In genomic region chr13:44819762-44820161, GRCh38 we compare ENCODE assay signal across 17 cellular contexts.
DNase-seq lines count a peak whose midpoint lies in the region; ATAC-seq, FAIRE-seq and TF ChIP-seq lines count a peak whose summit lies in the region.
"Had no signal": no experiment of that assay in that cellular context is flagged by ENCODE, and none has a peak within 500 bp of the region (broad histone marks: within the 10 kb centered on the region; RNA-seq: fewer than 3 reads in every experiment).

No MANE protein-coding gene starts in this region.

- no peak for TF ChIP-seq RAD21 in HCT116 (IDR thresholded peaks at IDR 0.05; ENCODE audit: low read depth)

- CTCF ChIA-PET in HCT116 (lab: Charles Lee), result interaction anchor here (2.0 to 4.2 kb wide), 2 partner anchors 81 to 337 kb away, joined by 6 to 39 read pairs; no protein-coding TSS in a partner anchor

- peaks cover 2% of the 10 kb centered on the region for H3K27me3 Mint-ChIP-seq in activated naive CD4-positive, alpha-beta T cell treated with anti-CD3 and anti-CD28 coated beads, Interleukin-2, amount 50 U/mL, for 24 hours
- H3K27me3 Mint-ChIP-seq in astrocyte (ENCODE audit: low read depth, unreplicated experiment), result no peaks in the 10 kb centered on the region

- POLR2A ChIA-PET in HCT116 (lab: Charles Lee), result interaction anchor here (5.4 kb wide), 1 partner anchor 127 kb away, joined by 43 read pairs; no protein-coding TSS in a partner anchor

- no peak overlapping the region for H3K18ac ChIP-seq in mesenchymal stem cell (ENCODE audit: low read depth in 1 of 2, low read length in 2 of 2)

- H3K36me3 Mint-ChIP-seq in activated naive CD4-positive, alpha-beta T cell treated with anti-CD3 and anti-CD28 coated beads, Interleukin-2, amount 50 U/mL, for 24 hours, result no peaks in the 10 kb centered on the region
- H3K36me3 Mint-ChIP-seq in activated naive CD4-positive, alpha-beta T cell treated with anti-CD3 and anti-CD28 coated beads, Interleukin-2, amount 50 U/mL, for 72 hours, result peaks cover 0 to 6% of the 10 kb centered on the region in 2 donors
- no peaks in the 10 kb centered on the region for H3K36me3 Mint-ChIP-seq in astrocyte (ENCODE audit: low read depth, unreplicated experiment)

- H3K36me3 ChIP-seq in HCT116 (ENCODE audit: control insufficient read depth in 1 of 2, insufficient read depth in 2 of 2, low read length in 2 of 2) (no peaks in the 10 kb centered on the region), astrocyte (ENCODE audit: insufficient read depth, low read length) (no peaks in the 10 kb centered on the region), mesenchymal stem cell (ENCODE audit: control insufficient read depth in 1 of 2, insufficient read depth in 2 of 2, low read depth in 1 of 2, low read length in 2 of 2) (no peaks in the 10 kb centered on the region), WERI-Rb-1 (no peaks in the 10 kb centered on the region)

- intact Hi-C loops in HCT116 (cut with micrococcal nuclease), result loop anchor here (5.0 kb wide), 1 partner anchor 242 kb away; the partner anchor contains the start of gene TSC22D1

- H4K20me1 ChIP-seq in HCT116 (ENCODE audit: insufficient read depth), result no peaks in the 10 kb centered on the region
- no peaks in the 10 kb centered on the region for H4K20me1 ChIP-seq in astrocyte (ENCODE audit: insufficient read depth, low read length)

- H3K9ac ChIP-seq in HCT116 (ENCODE audit: low read length) (no peak overlapping the region), astrocyte (ENCODE audit: low read length) (no peak overlapping the region), mesenchymal stem cell (ENCODE audit: low read length) (no peak overlapping the region)

- TF ChIP-seq CTCF in HCT116 (IDR thresholded peaks at IDR 0.05 in 2 of 3, conservative IDR thresholded peaks at IDR 0.05 in 1 of 3; ENCODE audit: borderline replicate concordance in 1 of 3, insufficient read depth in 1 of 3, low read depth in 2 of 3, low read length in 2 of 3) (no peak), astrocyte (IDR thresholded peaks at IDR 0.05; ENCODE audit: insufficient read depth, low read depth, low read length) (no peak), WERI-Rb-1 (IDR thresholded peaks at IDR 0.05; ENCODE audit: low read depth, low read length) (no peak)

- H2AK5ac ChIP-seq in mesenchymal stem cell (ENCODE audit: low read length, severe bottlenecking), result no peak overlapping the region

- H2BK12ac ChIP-seq in mesenchymal stem cell (ENCODE audit: low read length in 2 of 2), result no peak overlapping the region

- H3K27me3 ChIP-seq in HCT116 (ENCODE audit: insufficient read depth, low read length), result no peaks in the 10 kb centered on the region
- H3K27me3 ChIP-seq in astrocyte (ENCODE audit: insufficient read depth, low read length), result no peaks in the 10 kb centered on the region
- H3K27me3 ChIP-seq in mesenchymal stem cell (ENCODE audit: control insufficient read depth in 1 of 2, insufficient read depth in 1 of 2, low read length in 2 of 2), result no peaks in the 10 kb centered on the region
- no peaks in the 10 kb centered on the region for H3K27me3 ChIP-seq in WERI-Rb-1 (ENCODE audit: insufficient read depth, low read depth, severe bottlenecking)

- H3K9me3 ChIP-seq in HCT116 (ENCODE audit: control insufficient read depth in 1 of 2, insufficient read depth in 1 of 2, low read depth in 1 of 2, low read length in 2 of 2), result no peaks in the 10 kb centered on the region
- H3K9me3 ChIP-seq in astrocyte (ENCODE audit: insufficient read depth, low read depth, low read length), result no peaks in the 10 kb centered on the region
- no peaks in the 10 kb centered on the region for H3K9me3 ChIP-seq in mesenchymal stem cell (ENCODE audit: control insufficient read depth, low read length)
- no peaks in the 10 kb centered on the region for H3K9me3 ChIP-seq in WERI-Rb-1 (ENCODE audit: severe bottlenecking)

- no peak for ATAC-seq in activated naive CD4-positive, alpha-beta T cell treated with anti-CD3 and anti-CD28 coated beads, Interleukin-2, amount 50 U/mL, for 72 hours
- ATAC-seq in HCT116, result no peak

- H2BK5ac ChIP-seq in mesenchymal stem cell (ENCODE audit: low read depth, low read length, poor library complexity, severe bottlenecking), result no peak overlapping the region

- H3K27ac Mint-ChIP-seq in activated naive CD4-positive, alpha-beta T cell treated with anti-CD3 and anti-CD28 coated beads, Interleukin-2, amount 50 U/mL, for 24 hours, result peak overlapping the region; percentile 81
- H3K27ac Mint-ChIP-seq in activated naive CD4-positive, alpha-beta T cell treated with anti-CD3 and anti-CD28 coated beads, Interleukin-2, amount 50 U/mL, for 72 hours, result no peak overlapping the region
- peak overlapping the region; percentile 82 for H3K27ac Mint-ChIP-seq in astrocyte (ENCODE audit: unreplicated experiment)
- H3K27ac Mint-ChIP-seq: H9 had no signal

- no peak overlapping the region for H4K91ac ChIP-seq in mesenchymal stem cell (ENCODE audit: low read length)

- no TSS peak for BruUV-seq in HCT116 (replicated peaks; lab: Mats Ljungman, UMichigan)

- H3K4me1 ChIP-seq in HCT116 (ENCODE audit: control insufficient read depth in 1 of 2, insufficient read depth in 2 of 2, low read length in 2 of 2), result peaks cover 37 to 59% of the 10 kb centered on the region in 2 experiments
- H3K4me1 ChIP-seq in astrocyte (ENCODE audit: insufficient read depth, low read length), result peaks cover 39% of the 10 kb centered on the region
- H3K4me1 ChIP-seq in mesenchymal stem cell (ENCODE audit: control insufficient read depth, insufficient read depth, low read depth, low read length), result peaks cover 14% of the 10 kb centered on the region

- no peak overlapping the region for H2BK120ac ChIP-seq in mesenchymal stem cell (ENCODE audit: low read depth, low read length)

- H3K4me1 Mint-ChIP-seq in activated naive CD4-positive, alpha-beta T cell treated with anti-CD3 and anti-CD28 coated beads, Interleukin-2, amount 50 U/mL, for 24 hours, result peaks cover 11% of the 10 kb centered on the region
- H3K4me1 Mint-ChIP-seq in astrocyte (ENCODE audit: low read depth, unreplicated experiment), result peaks cover 47% of the 10 kb centered on the region

- H3K4me3 ChIP-seq in HCT116 (replicated peaks in 1 of 2; ENCODE audit: low read depth in 1 of 2, low read length in 2 of 2) (no peak overlapping the region), astrocyte (ENCODE audit: insufficient read depth, low read depth, low read length) (no peak overlapping the region), mesenchymal stem cell (ENCODE audit: insufficient read depth in 1 of 2, low read depth in 1 of 2, low read length in 2 of 2) (no peak overlapping the region), WERI-Rb-1 (ENCODE audit: low read depth, low read length) (no peak overlapping the region)
- H3K4me3 ChIP-seq: GM12878 had no signal

- FAIRE-seq in astrocyte (lab: Jason Lieb, UNC), result no peak
- FAIRE-seq: GM12878, GM19239, HTR-8/SVneo had no signal

- TF ChIP-seq POLR2A in HCT116 (IDR thresholded peaks at IDR 0.05; ENCODE audit: borderline replicate concordance, extremely low read depth, insufficient read depth, insufficient read length), result no peak

- peak overlapping the region; percentile 65 for H2AFZ ChIP-seq in HCT116 (ENCODE audit: low read depth, low read length, poor library complexity, severe bottlenecking)
- no peak overlapping the region for H2AFZ ChIP-seq in astrocyte (ENCODE audit: low read depth, low read length)
- H2AFZ ChIP-seq in mesenchymal stem cell (ENCODE audit: low read depth, low read length), result no peak overlapping the region

- peak overlapping the region; percentile 55; the same call in 1 of the 2 replicates for H3K4me2 ChIP-seq in HCT116 (ENCODE audit: low read length)
- no peak overlapping the region for H3K4me2 ChIP-seq in astrocyte (ENCODE audit: low read length)
- no peak overlapping the region for H3K4me2 ChIP-seq in mesenchymal stem cell (ENCODE audit: low read length, poor library complexity, severe bottlenecking)

- H3K23ac ChIP-seq in mesenchymal stem cell (ENCODE audit: low read length in 2 of 2), result no peak overlapping the region

- no peak overlapping the region for H2BK15ac ChIP-seq in mesenchymal stem cell (ENCODE audit: low read depth, poor library complexity, severe bottlenecking)

- no peak overlapping the region for H4K8ac ChIP-seq in mesenchymal stem cell (ENCODE audit: low read length)

- no peak overlapping the region for H3K14ac ChIP-seq in mesenchymal stem cell (ENCODE audit: low read length in 2 of 2)

- DNase-seq in activated naive CD4-positive, alpha-beta T cell treated with anti-CD3 and anti-CD28 coated beads, Interleukin-2, amount 50 U/mL, for 72 hours (ENCODE audit: low spot score in 2 of 2), result no peak
- DNase-seq in HCT116 (ENCODE audit: low read depth, low spot score) (no peak), astrocyte (ENCODE audit: low read depth) (no peak), mesenchymal stem cell (peak; percentile 66), KG1 (lab: John Stamatoyannopoulos, UW) (no peak), WERI-Rb-1 (no peak)
- no peak for DNase-seq in stimulated activated CD4-positive, alpha-beta T cell treated with anti-CD3 and anti-CD28 coated beads, Interleukin-4, amount 100 ng/mL, for 1 hour
- DNase-seq: DMS 273 treated with DMSO at 0.1 percent for 48 hours, H9, NCI-H1105, NCI-H2081 treated with DMSO at 0.1 percent for 48 hours, NCI-H446 treated with DMSO at 0.1 percent for 48 hours, SHP77 treated with DMSO at 0.1 percent for 48 hours had no signal

- RAD21 ChIA-PET in HCT116 (lab: Charles Lee; ENCODE audit: low non-redundant PET in 1 of 2, low total read pairs in 2 of 2, uncharacterized antibody in 2 of 2, unreplicated experiment in 2 of 2), result no interaction called here

- H3K4ac ChIP-seq in mesenchymal stem cell (ENCODE audit: low read depth in 1 of 2, low read length in 2 of 2), result no peak overlapping the region

- no peaks in the 10 kb centered on the region for H3K9me2 ChIP-seq in HCT116 (ENCODE audit: insufficient read depth)

- H3K4me3 Mint-ChIP-seq in activated naive CD4-positive, alpha-beta T cell treated with anti-CD3 and anti-CD28 coated beads, Interleukin-2, amount 50 U/mL, for 24 hours, result no peak overlapping the region
- H3K4me3 Mint-ChIP-seq in astrocyte (ENCODE audit: unreplicated experiment), result no peak overlapping the region
- H3K4me3 Mint-ChIP-seq: H9 had no signal

- H3K9me3 Mint-ChIP-seq in activated naive CD4-positive, alpha-beta T cell treated with anti-CD3 and anti-CD28 coated beads, Interleukin-2, amount 50 U/mL, for 24 hours, result peaks cover 5% of the 10 kb centered on the region
- H3K9me3 Mint-ChIP-seq in activated naive CD4-positive, alpha-beta T cell treated with anti-CD3 and anti-CD28 coated beads, Interleukin-2, amount 50 U/mL, for 72 hours, result peaks cover 3 to 4% of the 10 kb centered on the region in 2 donors
- peaks cover 4% of the 10 kb centered on the region for H3K9me3 Mint-ChIP-seq in astrocyte (ENCODE audit: unreplicated experiment)
- H3K9me3 Mint-ChIP-seq: H9 had no signal

- 60% methylated on average over 3 of the region's 5 CpGs for WGBS in mesenchymal stem cell

- H3K79me1 ChIP-seq in mesenchymal stem cell (replicated peaks; ENCODE audit: low read length, poor library complexity, severe bottlenecking), result no peaks in the 10 kb centered on the region

- no peaks in the 10 kb centered on the region for H3K79me2 ChIP-seq in HCT116 (ENCODE audit: insufficient read depth, low read length)
- H3K79me2 ChIP-seq in astrocyte (ENCODE audit: insufficient read depth, low read length), result no peaks in the 10 kb centered on the region

- H3K27ac ChIP-seq in HCT116 (ENCODE audit: low read depth, low read length), result no peak overlapping the region
- H3K27ac ChIP-seq in astrocyte (ENCODE audit: low read depth, low read length), result no peak overlapping the region
- H3K27ac ChIP-seq in mesenchymal stem cell (ENCODE audit: low read length, poor library complexity, severe bottlenecking), result no peak overlapping the region
- H3K27ac ChIP-seq in WERI-Rb-1, result no peak overlapping the region

Comparison
In these comparisons a context has a peak if more than half of its experiments do, and no peak if none do; other contexts are left out.
1. H3K27ac Mint-ChIP-seq: peak in activated naive CD4-positive, alpha-beta T cell treated with anti-CD3 and anti-CD28 coated beads, Interleukin-2, amount 50 U/mL, for 24 hours (single experiment) and astrocyte (single experiment); none in activated naive CD4-positive, alpha-beta T cell treated with anti-CD3 and anti-CD28 coated beads, Interleukin-2, amount 50 U/mL, for 72 hours (0 of 2).